In genomic region chr9:131307974-131308373, GRCh38 we compare ENCODE assay signal across 30 cellular contexts. TPM values are rescaled to one million over a fixed set of nuclear protein-coding genes. Genes with fewer than 3 reads are reported as not detected.
"Had no signal": no experiment of that assay in that cellular context is flagged by ENCODE, and none has a peak within 500 bp of the region (broad histone marks: within the 10 kb centered on the region; RNA-seq: fewer than 3 reads in every experiment).

No MANE protein-coding gene starts in this region.

- H3K27me3 ChIP-seq: ascending aorta, cardiac muscle cell, dorsolateral prefrontal cortex, hepatocyte, pancreas, right lobe of liver, upper lobe of right lung had no signal

- DNase-seq: activated CD4-positive, alpha-beta memory T cell treated with anti-CD3 and anti-CD28 coated beads, Interleukin-2, amount 10 ng/mL, durations not matched to agents 7 days and 5 days; activated CD4-positive, alpha-beta T cell treated with anti-CD3 and anti-CD28 coated beads for 1 hour; activated CD4-positive, alpha-beta T cell treated with anti-CD3 and anti-CD28 coated beads, Interleukin-2, amount 10 ng/mL, durations not matched to agents 7 days and 5 days; activated CD8-positive, alpha-beta memory T cell treated with anti-CD3 and anti-CD28 coated beads, Interleukin-2, amount 50 U/mL, for 48 hours; activated gamma-delta T cell; activated naive CD4-positive, alpha-beta T cell treated with anti-CD3 and anti-CD28 coated beads, Interleukin-2, amount 10 ng/mL, durations not matched to agents 7 days and 5 days; activated naive CD8-positive, alpha-beta T cell treated with anti-CD3 and anti-CD28 coated beads, Interleukin-2, amount 10 ng/mL, durations not matched to agents 7 days and 5 days; activated T-cell treated with anti-CD3 and anti-CD28 coated beads, Interleukin-2, amount 50 U/mL, for 24 hours; dorsolateral prefrontal cortex; effector memory CD4-positive, alpha-beta T cell; glutamatergic neuron; islet precursor cell; midbrain; naive thymus-derived CD4-positive, alpha-beta T cell; nucleus accumbens; pancreas; right lobe of liver; stimulated activated CD4-positive, alpha-beta T cell treated with anti-CD3 and anti-CD28 coated beads, Interleukin-4, amount 100 ng/mL, for 24 hours; stimulated activated naive CD8-positive, alpha-beta T cell treated with anti-CD3 and anti-CD28 coated beads, Interleukin-15, amount 100 ng/mL, for 72 hours; T-helper 17 cell; T1000; upper lobe of right lung had no signal

- ATAC-seq: naive thymus-derived CD4-positive, alpha-beta T cell; pancreas; stimulated activated effector memory CD8-positive, alpha-beta T cell treated with anti-CD3 and anti-CD28 coated beads, Interleukin-12 subunit alpha, Interleukin-12 subunit beta, amount 100 ng/mL, for 72 hours; stimulated activated naive CD8-positive, alpha-beta T cell treated with anti-CD3 and anti-CD28 coated beads, Interleukin-15, amount 100 ng/mL, for 72 hours; T-helper 17 cell; upper lobe of right lung; WTC11 had no signal

- H3K79me2 ChIP-seq: hepatocyte had no signal

- H3K27ac ChIP-seq: ascending aorta, cardiac muscle cell, coronary artery, dorsolateral prefrontal cortex, hepatocyte, pancreas, right lobe of liver, skin epidermis, upper lobe of right lung had no signal

- H3K9me3 ChIP-seq: ascending aorta, pancreas, right lobe of liver, upper lobe of right lung had no signal

- FAIRE-seq: frontal cortex, pancreas had no signal

- H3K4me1 ChIP-seq: ascending aorta, pancreas, right lobe of liver, upper lobe of right lung had no signal

- H3K4me2 ChIP-seq: hepatocyte had no signal

- H2AFZ ChIP-seq: hepatocyte had no signal

- H3K36me3 ChIP-seq: cardiac muscle cell, pancreas, right lobe of liver, upper lobe of right lung had no signal

- H3K4me3 ChIP-seq: ascending aorta, cardiac muscle cell, coronary artery, dorsolateral prefrontal cortex, hepatocyte, pancreas, right lobe of liver, skin epidermis, upper lobe of right lung had no signal

RNA-seq across cellular contexts. Expression of gene PLPP7, which starts 18.5 kb away (rescaled TPM):
- total RNA-seq: activated CD4-positive, alpha-beta memory T cell treated with anti-CD3 and anti-CD28 coated beads, Interleukin-2, amount 10 ng/mL, durations not matched to agents 7 days and 5 days had no signal

RNA-seq across cellular contexts. Expression of gene FAM78A, which starts 31.7 kb away (rescaled TPM):
- polyA plus RNA-seq: hepatocyte had no signal
